8 cellular contexts compared by ENCODE assay signal in the genomic region with DNA sequence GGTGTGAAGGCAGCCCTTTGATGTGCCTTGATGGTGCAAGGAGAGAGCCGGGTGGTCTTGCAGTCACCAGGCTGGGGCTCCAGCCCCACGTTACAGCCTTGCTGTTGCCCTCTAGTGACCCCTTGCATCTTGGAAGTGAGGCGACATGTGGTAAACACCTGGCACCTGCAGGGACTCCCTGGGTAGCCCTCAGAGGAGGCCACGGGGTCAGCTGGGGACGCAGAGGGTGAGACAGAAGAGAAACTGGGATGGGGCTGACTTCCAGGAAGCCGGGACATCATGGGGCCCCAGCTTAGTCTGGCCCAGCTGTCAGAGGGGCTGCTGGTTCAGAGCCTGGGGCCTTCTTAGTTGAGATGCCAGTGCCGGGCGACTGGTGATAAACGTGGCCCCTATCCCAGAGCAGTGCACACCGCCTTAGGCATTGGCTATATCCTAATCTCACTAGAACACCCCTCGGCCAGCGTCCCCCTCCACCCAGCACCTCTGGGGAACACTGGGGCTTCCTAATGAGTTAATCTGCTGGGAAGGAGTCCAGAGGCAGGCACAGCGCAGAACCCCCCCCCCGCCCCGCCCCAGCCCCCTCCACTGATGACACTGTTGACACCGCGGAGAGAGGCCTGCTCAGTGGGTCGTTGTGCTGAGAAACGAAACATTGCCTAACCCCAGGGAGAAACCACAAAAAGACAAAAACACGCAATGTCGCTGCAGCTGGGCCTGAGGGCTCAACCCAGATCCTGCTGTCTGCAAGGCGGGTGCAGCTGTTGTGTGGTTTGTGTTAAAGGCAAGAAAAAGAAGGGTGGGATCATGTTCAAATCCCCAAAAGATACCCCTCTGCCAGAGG.
DNase-seq lines count a peak whose midpoint lies in the region; ATAC-seq, FAIRE-seq and TF ChIP-seq lines count a peak whose summit lies in the region.

No MANE protein-coding gene starts in this region.

- TF ChIP-seq CTCF in OCI-LY1 (IDR thresholded peaks at IDR 0.05; ENCODE audit: low read length) (peak; percentile 52), kidney (IDR thresholded peaks at IDR 0.05; ENCODE audit: borderline replicate concordance, extremely low read depth, insufficient read depth) (no peak)

- H3K27ac ChIP-seq in OCI-LY1 (ENCODE audit: low read depth, low read length, poor library complexity, severe bottlenecking) (peak overlapping the region; percentile 100), kidney (ENCODE audit: low read depth in 2 of 2, low read length in 2 of 2) (peak overlapping the region in 1 of 2 donors; percentile 32)

- H3K4me1 ChIP-seq in OCI-LY1 (ENCODE audit: insufficient read depth, low read length, severe bottlenecking) (peaks cover 100% of the 10 kb centered on the region), kidney (ENCODE audit: control insufficient read depth in 1 of 2, insufficient read depth in 1 of 2, low read depth in 1 of 2, low read length in 2 of 2) (peaks cover 34 to 42% of the 10 kb centered on the region in 2 donors)

- H3K4me3 ChIP-seq in OCI-LY1 (ENCODE audit: low read depth, low read length, poor library complexity, severe bottlenecking) (peak overlapping the region; percentile 24), kidney (ENCODE audit: low read length in 2 of 2) (no peak overlapping the region)

- FAIRE-seq in kidney (lab: Jason Lieb, UNC), result no peak

- H3K9ac ChIP-seq in OCI-LY1 (ENCODE audit: low read length) (peak overlapping the region; percentile 83), kidney (ENCODE audit: low read length in 2 of 2) (no peak overlapping the region)

- H3K36me3 ChIP-seq in OCI-LY1 (ENCODE audit: insufficient read depth, low read length) (no peaks in the 10 kb centered on the region), kidney (ENCODE audit: control insufficient read depth in 1 of 2, insufficient read depth in 2 of 2, low read length in 2 of 2) (no peaks in the 10 kb centered on the region)

- no peaks in the 10 kb centered on the region for H3K27me3 ChIP-seq in OCI-LY1 (ENCODE audit: insufficient read depth, low read length)

- no peaks in the 10 kb centered on the region for H3K79me2 ChIP-seq in OCI-LY1 (ENCODE audit: insufficient read depth, low read length)

- intact Hi-C loops in kidney (cut with DNase I), result no loop called here

- 0 out of 2 replicates have a peak, but pooled peaks cover 4% of the 10 kb centered on the region for H3F3A ChIP-seq in OCI-LY1 (ENCODE audit: insufficient read depth, low read length)

- peak; percentile 52 for ATAC-seq in GM18858 (IDR thresholded peaks at IDR 0.05; ENCODE audit: unreplicated experiment)
- peak; percentile 49 for ATAC-seq in HG02840 (IDR thresholded peaks at IDR 0.05; ENCODE audit: low FRiP score, unreplicated experiment)

- H2AFZ ChIP-seq in OCI-LY1 (ENCODE audit: low read length), result no peak overlapping the region

- H3K9me2 ChIP-seq in OCI-LY1 (ENCODE audit: low read depth, low read length), result no peaks in the 10 kb centered on the region

- no peaks in the 10 kb centered on the region for H3K9me3 ChIP-seq in OCI-LY1 (ENCODE audit: low read length)
- no peaks in the 10 kb centered on the region for H3K9me3 ChIP-seq in kidney (ENCODE audit: control insufficient read depth in 1 of 2, low read length in 2 of 2)

- peak; percentile 40 to 42 for DNase-seq in activated T-helper 1 cell treated with anti-CD3 and anti-CD28 coated beads, Interleukin-2, amount 50 U/mL, for 16 hours (ENCODE audit: low read depth in 1 of 2, low spot score in 1 of 2)
- DNase-seq in kidney, result peak; percentile 86
- DNase-seq in stimulated activated CD8-positive, alpha-beta memory T cell treated with anti-CD3 and anti-CD28 coated beads, Interleukin-15, amount 100 ng/mL, for 1 hour (ENCODE audit: low read depth), result peak; percentile 21
- no peak for DNase-seq in DMS153 treated with DMSO at 0.1 percent for 48 hours (lab: John Stamatoyannopoulos, UW; ENCODE audit: unreplicated experiment)
- DNase-seq in NCI-H1105 (lab: John Stamatoyannopoulos, UW), result no peak

- H3K4me2 ChIP-seq in OCI-LY1 (ENCODE audit: low read length), result peak overlapping the region; percentile 60

- H4K20me1 ChIP-seq in OCI-LY1 (ENCODE audit: insufficient read depth, low read length), result no peaks in the 10 kb centered on the region

Comparison
In these comparisons a context has a peak if more than half of its experiments do, and no peak if none do; other contexts are left out.
1. DNase-seq: peak in activated T-helper 1 cell treated with anti-CD3 and anti-CD28 coated beads, Interleukin-2, amount 50 U/mL, for 16 hours (2 of 2), kidney (single experiment) and stimulated activated CD8-positive, alpha-beta memory T cell treated with anti-CD3 and anti-CD28 coated beads, Interleukin-15, amount 100 ng/mL, for 1 hour (single experiment); none in DMS153 treated with DMSO at 0.1 percent for 48 hours (single experiment) and NCI-H1105 (single experiment).